1 cellular context compared by ENCODE assay signal in genomic region chr11:19697721-19698121, GRCh38.
TF ChIP-seq lines count a peak whose summit lies in the region.

No MANE protein-coding gene starts in this region.

TF ChIP-seq in IMR-90, 13 proteins besides CTCF, POLR2A, EP300 and RAD21:
- TF ChIP-seq MAZ (IDR thresholded peaks at IDR 0.05; ENCODE audit: borderline replicate concordance, low read depth, low read length) (no peak), RFX5 (IDR thresholded peaks at IDR 0.05; ENCODE audit: low read depth, low read length) (no peak), MXI1 (IDR thresholded peaks at IDR 0.05; ENCODE audit: borderline replicate concordance, low read depth, low read length) (no peak)
TF ChIP-seq in IMR-90: peak in this region for 0.
